ENCODE assay signal across 10 cellular contexts in the genomic region with DNA sequence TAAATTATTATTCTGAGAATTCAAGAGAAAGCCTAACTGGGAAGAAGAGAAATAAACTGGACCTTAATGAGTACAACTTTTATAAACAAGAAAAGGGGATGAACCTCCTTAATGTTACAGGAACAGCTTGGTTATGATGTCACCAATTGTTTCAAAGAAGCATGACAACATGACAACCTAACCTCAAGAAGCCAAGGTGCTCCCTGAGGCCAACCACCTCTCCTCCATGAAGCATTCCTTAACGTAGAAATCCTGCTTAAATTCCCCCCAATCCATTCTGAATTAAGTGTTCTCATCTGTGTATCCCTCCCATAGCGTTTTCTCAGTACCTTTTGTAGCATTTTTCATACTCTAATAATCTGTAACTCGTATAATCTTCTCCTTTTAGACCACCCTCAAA. TPM values are rescaled to one million over a fixed set of nuclear protein-coding genes. Genes with fewer than 3 reads are reported as not detected.
A peak's percentile ranks its signal among the peaks of the same experiment; 100 is the strongest.
DNase-seq lines count a peak whose midpoint lies in the region; ATAC-seq and TF ChIP-seq lines count a peak whose summit lies in the region.
"Had no signal": no experiment of that assay in that cellular context is flagged by ENCODE, and none has a peak within 500 bp of the region (broad histone marks: within the 10 kb centered on the region; RNA-seq: fewer than 3 reads in every experiment).

No MANE protein-coding gene starts in this region.

- no peak overlapping the region for H3K27ac Mint-ChIP-seq in Caco-2 (ENCODE audit: unreplicated experiment)
- peak overlapping the region; percentile 97 for H3K27ac Mint-ChIP-seq in activated T-helper 17 cell treated with anti-CD3 and anti-CD28 coated beads, Interleukin-2, amount 50 U/mL, for 72 hours
- H3K27ac Mint-ChIP-seq in mesothelial cell of epicardium, result no peak overlapping the region

- H3K4me3 ChIP-seq in Caco-2 (ENCODE audit: low read depth, low read length), result no peak overlapping the region
- peak overlapping the region; percentile 91 for H3K4me3 ChIP-seq in HUES64 (ENCODE audit: low read length)

- no peak for TF ChIP-seq CTCF in Caco-2 (IDR thresholded peaks at IDR 0.05; ENCODE audit: insufficient read depth in 1 of 2, low read depth in 1 of 2, low read length in 1 of 2, severe bottlenecking in 1 of 2, unreplicated experiment in 1 of 2)
- no peak for TF ChIP-seq CTCF in mesothelial cell of epicardium (IDR thresholded peaks at IDR 0.05; ENCODE audit: unreplicated experiment)

- no peaks in the 10 kb centered on the region for H3K27me3 Mint-ChIP-seq in Caco-2 (ENCODE audit: insufficient read depth, unreplicated experiment)
- H3K27me3 Mint-ChIP-seq in activated T-helper 17 cell treated with anti-CD3 and anti-CD28 coated beads, Interleukin-2, amount 50 U/mL, for 72 hours, result no peaks in the 10 kb centered on the region
- H3K27me3 Mint-ChIP-seq in mesothelial cell of epicardium (ENCODE audit: low read depth), result no peaks in the 10 kb centered on the region

- H3K36me3 ChIP-seq in Caco-2 (ENCODE audit: control insufficient read depth, insufficient read depth, low read length) (no peaks in the 10 kb centered on the region; the same call in 1 of the 2 replicates), HUES64 (ENCODE audit: insufficient read depth, low read length) (peaks cover 24% of the 10 kb centered on the region)
- H3K36me3 ChIP-seq: prostate gland had no signal

- H3K27me3 ChIP-seq in Caco-2 (replicated peaks; ENCODE audit: control insufficient read depth, insufficient read depth, low read length) (no peaks in the 10 kb centered on the region), HUES64 (ENCODE audit: insufficient read depth, low read length) (no peaks in the 10 kb centered on the region)

- H3K9me3 Mint-ChIP-seq in Caco-2 (ENCODE audit: unreplicated experiment), result no peaks in the 10 kb centered on the region
- H3K9me3 Mint-ChIP-seq in activated T-helper 17 cell treated with anti-CD3 and anti-CD28 coated beads, Interleukin-2, amount 50 U/mL, for 72 hours, result no peaks in the 10 kb centered on the region
- no peaks in the 10 kb centered on the region for H3K9me3 Mint-ChIP-seq in mesothelial cell of epicardium

- DNase-seq in Caco-2 (no peak), mesothelial cell of epicardium (ENCODE audit: low spot score in 2 of 2, unreplicated experiment in 2 of 2) (no peak), SHP77 treated with DMSO at 0.1 percent for 48 hours (lab: John Stamatoyannopoulos, UW) (no peak), AG08395 (ENCODE audit: low spot score) (no peak), NCI-H2171 (lab: John Stamatoyannopoulos, UW) (no peak)
- no peak for DNase-seq in effector CD8-positive, alpha-beta T cell (lab: John Stamatoyannopoulos, UW)
- DNase-seq: GOT3 had no signal

- no peak for ATAC-seq in activated T-helper 17 cell treated with anti-CD3 and anti-CD28 coated beads, Interleukin-2, amount 50 U/mL, for 72 hours (replicated peaks)

- WGBS in HUES64, result 73% methylated on average over 3 of the region's 3 CpGs

- no peaks in the 10 kb centered on the region for H3K4me1 ChIP-seq in Caco-2
- peaks cover 10% of the 10 kb centered on the region for H3K4me1 ChIP-seq in HUES64 (ENCODE audit: insufficient read depth, low read length)
- H3K4me1 ChIP-seq: prostate gland had no signal

- H3K36me3 Mint-ChIP-seq in Caco-2 (ENCODE audit: insufficient read depth, unreplicated experiment), result peaks cover 29% of the 10 kb centered on the region
- peaks cover 64% of the 10 kb centered on the region for H3K36me3 Mint-ChIP-seq in activated T-helper 17 cell treated with anti-CD3 and anti-CD28 coated beads, Interleukin-2, amount 50 U/mL, for 72 hours (ENCODE audit: low read depth)
- peaks cover 14% of the 10 kb centered on the region for H3K36me3 Mint-ChIP-seq in mesothelial cell of epicardium

- POLR2A ChIA-PET in Caco-2 (lab: Charles Lee), result no interaction called here

- H3K27ac ChIP-seq in HUES64 (ENCODE audit: low read depth, low read length), result no peak overlapping the region
- H3K27ac ChIP-seq: prostate gland had no signal

- intact Hi-C loops in Caco-2 (cut with micrococcal nuclease; ENCODE audit: unreplicated experiment), result loop anchor here (10.0 kb wide), 2 partner anchors 132 to 372 kb away; a partner anchor contains a TSS

- H3K4me3 Mint-ChIP-seq in Caco-2 (ENCODE audit: unreplicated experiment), result peak overlapping the region; percentile 90
- H3K4me3 Mint-ChIP-seq in activated T-helper 17 cell treated with anti-CD3 and anti-CD28 coated beads, Interleukin-2, amount 50 U/mL, for 72 hours, result peak overlapping the region; percentile 93
- H3K4me3 Mint-ChIP-seq in mesothelial cell of epicardium, result peak overlapping the region; percentile 92

- H3K9ac ChIP-seq in HUES64 (ENCODE audit: low read depth, low read length), result peak overlapping the region; percentile 38; the same call in 1 of the 2 replicates

- no TSS peak for BruUV-seq in Caco-2 (replicated peaks; lab: Mats Ljungman, UMichigan)

- H3K4me1 Mint-ChIP-seq in Caco-2 (ENCODE audit: low read depth, unreplicated experiment) (peaks cover 20% of the 10 kb centered on the region), mesothelial cell of epicardium (peaks cover 19% of the 10 kb centered on the region)
- peaks cover 27% of the 10 kb centered on the region for H3K4me1 Mint-ChIP-seq in activated T-helper 17 cell treated with anti-CD3 and anti-CD28 coated beads, Interleukin-2, amount 50 U/mL, for 72 hours

- no peaks in the 10 kb centered on the region for H3K9me3 ChIP-seq in Caco-2
- H3K9me3 ChIP-seq in HUES64 (ENCODE audit: insufficient read depth, low read depth, low read length), result no peaks in the 10 kb centered on the region
- H3K9me3 ChIP-seq: prostate gland had no signal

- CTCF ChIA-PET in Caco-2 (lab: Charles Lee), result no interaction called here

RNA-seq across cellular contexts. Expression of a gene that starts 1.7 kb away (rescaled TPM):
- total RNA-seq in Caco-2 (2022), result 79.2 and 81.2 TPM in 2 replicates
- 66.5 TPM for polyA plus RNA-seq in HUES64 (2013, experiment 1 of 2)
- polyA plus RNA-seq in HUES64 (2013, experiment 2 of 2), result 67.6 TPM
- total RNA-seq in activated T-helper 17 cell treated with anti-CD3 and anti-CD28 coated beads, Interleukin-2, amount 50 U/mL, for 72 hours, result 100 to 1,000 TPM; 149 to 167 TPM
- total RNA-seq in mesothelial cell of epicardium, result 73.8 to 75.7 TPM (median 74.9 TPM) in 3 replicates
